Comparison of ENCODE assay signal across 8 cellular contexts in genomic region chr6:131909408-131910218, GRCh38. TPM values are rescaled to one million over a fixed set of nuclear protein-coding genes. Genes with fewer than 3 reads are reported as not detected.
A peak's percentile ranks its signal among the peaks of the same experiment; 100 is the strongest.
DNase-seq lines count a peak whose midpoint lies in the region; ATAC-seq and TF ChIP-seq lines count a peak whose summit lies in the region.

No MANE protein-coding gene starts in this region.

- no peak overlapping the region for H3K27ac Mint-ChIP-seq in Calu3 (ENCODE audit: unreplicated experiment)
- no peak overlapping the region for H3K27ac Mint-ChIP-seq in endothelial cell (ENCODE audit: unreplicated experiment)
- H3K27ac Mint-ChIP-seq in naive B cell, result peak overlapping the region in 1 of 6 donors; percentile 78

- H3K4me3 Mint-ChIP-seq in Calu3 (ENCODE audit: low read depth, unreplicated experiment) (no peak overlapping the region), endothelial cell (ENCODE audit: unreplicated experiment) (no peak overlapping the region), naive B cell (peak overlapping the region in 2 of 8 donors; percentile 40 to 65)

- DNase-seq in Calu3 (peak; percentile 84), NOMO-1 treated with DMSO at 0.1 percent for 48 hours (lab: John Stamatoyannopoulos, UW; ENCODE audit: unreplicated experiment) (peak; percentile 76), endothelial cell (ENCODE audit: low spot score) (peak; percentile 84), naive B cell (peak; percentile 61)
- peak; percentile 35 to 37 for DNase-seq in activated CD8-positive, alpha-beta memory T cell treated with anti-CD3 and anti-CD28 coated beads for 4 hours (ENCODE audit: low read depth in 2 of 2)
- DNase-seq in stimulated activated naive CD4-positive, alpha-beta T cell treated with Interleukin-2 at 50 U/mL for 16 hours (lab: John Stamatoyannopoulos, UW), result peak; percentile 64

- H3K4me1 Mint-ChIP-seq in Calu3 (ENCODE audit: low read depth, unreplicated experiment), result no peaks in the 10 kb centered on the region
- peaks cover 8% of the 10 kb centered on the region for H3K4me1 Mint-ChIP-seq in endothelial cell (ENCODE audit: unreplicated experiment)
- peaks cover 3 to 9% (median 7%) of the 10 kb centered on the region in 3 donors for H3K4me1 Mint-ChIP-seq in naive B cell

- H3K36me3 Mint-ChIP-seq in Calu3 (ENCODE audit: insufficient read depth, unreplicated experiment) (no peaks in the 10 kb centered on the region), endothelial cell (ENCODE audit: low read depth, unreplicated experiment) (no peaks in the 10 kb centered on the region), naive B cell (no peaks in the 10 kb centered on the region)

- peak; percentile 80 for TF ChIP-seq CTCF in Calu3 (IDR thresholded peaks at IDR 0.05; ENCODE audit: unreplicated experiment)
- peak; percentile 90 for TF ChIP-seq CTCF in endothelial cell (IDR thresholded peaks at IDR 0.05; ENCODE audit: unreplicated experiment)

- H3K27me3 Mint-ChIP-seq in Calu3 (ENCODE audit: unreplicated experiment) (peaks cover 11% of the 10 kb centered on the region), endothelial cell (ENCODE audit: unreplicated experiment) (peaks cover 1% of the 10 kb centered on the region), naive B cell (peaks cover 10 to 23% (median 20%) of the 10 kb centered on the region in 3 donors)

- no TSS peak for BruUV-seq in Calu3 (replicated peaks; lab: Mats Ljungman, UMichigan)

- intact Hi-C loops in Calu3 (cut with micrococcal nuclease; ENCODE audit: unreplicated experiment), result loop anchor here (1.0 to 10.0 kb wide), 2 partner anchors 127 to 485 kb away; no protein-coding TSS in a partner anchor

- H3K9me3 Mint-ChIP-seq in Calu3 (ENCODE audit: low read depth, unreplicated experiment) (no peaks in the 10 kb centered on the region), endothelial cell (ENCODE audit: unreplicated experiment) (no peaks in the 10 kb centered on the region), naive B cell (no peaks in the 10 kb centered on the region)

- CTCF ChIA-PET in Calu3 (lab: Charles Lee), result interaction anchor here (0.6 to 2.7 kb wide), 6 partner anchors 9 to 1121 kb away, joined by 3 to 38 read pairs (median 3); no protein-coding TSS in a partner anchor

- peak; percentile 99 for ATAC-seq in GM19452 (IDR thresholded peaks at IDR 0.05; ENCODE audit: unreplicated experiment)
- peak; percentile 93 for ATAC-seq in HG03469 (IDR thresholded peaks at IDR 0.05; ENCODE audit: unreplicated experiment)
- ATAC-seq in naive B cell (ENCODE audit: low read depth in 2 of 2), result peak; percentile 96 to 97

RNA-seq across cellular contexts. Expression of gene CCN2, which starts 41.6 kb away (rescaled TPM):
- total RNA-seq in Calu3 (2022), result 159 and 373 TPM in 2 replicates
- 12.0 TPM for total RNA-seq in endothelial cell (ENCODE audit: unreplicated experiment)
- polyA plus RNA-seq in naive B cell (ENCODE audit: low read depth in 6 of 6), result 1 to 10 TPM in 5 of 6 donors, not detected in 1; 1.3 to 7.9 (median 3.5) TPM

Comparison
In these comparisons a context has a peak if more than half of its experiments do, and no peak if none do; other contexts are left out.
1. Peak in every context shown above with its lines: DNase-seq and ATAC-seq.
2. RNA of gene CCN2, which starts 41.6 kb away (total RNA-seq): 159 to 373 TPM in Calu3; 12.0 TPM in endothelial cell (single experiment); every median in the first group is over 10 times any median in the second.